In the genomic region with DNA sequence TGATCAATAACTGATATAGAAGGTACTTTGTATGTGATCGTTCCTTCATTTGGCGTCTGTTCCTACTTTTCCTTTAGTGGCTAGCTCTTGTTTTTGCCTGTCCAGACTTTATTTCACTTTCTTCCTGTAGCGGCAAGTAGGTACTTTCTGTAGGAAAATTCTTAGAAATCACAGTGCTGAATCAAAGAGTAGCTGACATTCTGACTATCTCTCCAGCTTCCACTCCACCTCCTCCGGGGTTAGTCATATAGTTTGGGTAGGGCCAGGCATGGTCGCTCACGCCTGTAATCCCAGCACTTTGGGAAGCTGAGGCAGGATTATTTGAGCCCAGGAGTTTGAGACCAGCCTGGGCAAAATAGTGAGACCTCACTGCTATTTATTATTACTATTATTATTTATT, we compare ENCODE assay signal across 16 cellular contexts.
"Had no signal": no experiment of that assay in that cellular context is flagged by ENCODE, and none has a peak within 500 bp of the region (broad histone marks: within the 10 kb centered on the region; RNA-seq: fewer than 3 reads in every experiment).

No MANE protein-coding gene starts in this region.

- H3K36me3 ChIP-seq: ascending aorta, heart left ventricle, thyroid gland had no signal

- H3K9me3 ChIP-seq: thyroid gland had no signal

- H3K27me3 ChIP-seq: ascending aorta, heart left ventricle, thyroid gland had no signal

- ATAC-seq: activated T-cell treated with anti-CD3 and anti-CD28 coated beads, Interleukin-2, amount 50 U/mL, for 72 hours; heart left ventricle; left ventricle myocardium superior; naive thymus-derived CD8-positive, alpha-beta T cell; sciatic nerve; stimulated activated naive B cell treated with anti-CD40 and anti-IgM and Interleukin-4, amounts not matched to agents 10 μg/mL and 1 μg/mL and 100 μg/mL, for 72 hours had no signal

- H3K27me3 Mint-ChIP-seq: activated naive CD4-positive, alpha-beta T cell treated with anti-CD3 and anti-CD28 coated beads, Interleukin-2, amount 50 U/mL, for 24 hours; naive thymus-derived CD8-positive, alpha-beta T cell had no signal

- H3K36me3 Mint-ChIP-seq: activated naive CD4-positive, alpha-beta T cell treated with anti-CD3 and anti-CD28 coated beads, Interleukin-2, amount 50 U/mL, for 24 hours; memory B cell; naive thymus-derived CD8-positive, alpha-beta T cell had no signal

- H3K9me3 Mint-ChIP-seq: activated naive CD4-positive, alpha-beta T cell treated with anti-CD3 and anti-CD28 coated beads, Interleukin-2, amount 50 U/mL, for 24 hours; activated T-cell treated with anti-CD3 and anti-CD28 coated beads, Interleukin-2, amount 50 U/mL, for 72 hours; dendritic cell treated with granulocyte-macrophage colony-stimulating factor and Interleukin-4, amounts not matched to agents 40 ng/mL and 50 ng/mL, for 4 days; memory B cell; naive thymus-derived CD8-positive, alpha-beta T cell; stimulated activated naive B cell treated with anti-CD40 and anti-IgM and Interleukin-4, amounts not matched to agents 10 μg/mL and 1 μg/mL and 100 μg/mL, for 72 hours had no signal

- H3K27ac ChIP-seq: ascending aorta, heart left ventricle, parathyroid adenoma, thyroid gland had no signal

- DNase-seq: activated CD4-positive, alpha-beta T cell treated with anti-CD3 and anti-CD28 coated beads for 1 hour; activated effector memory CD4-positive, alpha-beta T cell treated with anti-CD3 and anti-CD28 coated beads, Interleukin-2, amount 50 U/mL, for 16 hours; activated T-cell treated with anti-CD3 and anti-CD28 coated beads, Interleukin-2, amount 50 U/mL, for 72 hours; effector CD8-positive, alpha-beta T cell; heart left ventricle; left ventricle myocardium superior; naive thymus-derived CD8-positive, alpha-beta T cell; stimulated activated naive B cell treated with anti-CD40 and anti-IgM and Interleukin-4, amounts not matched to agents 10 μg/mL and 1 μg/mL and 100 μg/mL, for 72 hours; T1000; thyroid gland had no signal

- H3K79me2 ChIP-seq: parathyroid adenoma had no signal

- H3K4me1 Mint-ChIP-seq: stimulated activated naive B cell treated with anti-CD40 and anti-IgM and Interleukin-4, amounts not matched to agents 10 μg/mL and 1 μg/mL and 100 μg/mL, for 72 hours had no signal

- H3K4me3 ChIP-seq: ascending aorta, heart left ventricle, thyroid gland had no signal

- H2AFZ ChIP-seq: parathyroid adenoma had no signal

- H3K27ac Mint-ChIP-seq: activated naive CD4-positive, alpha-beta T cell treated with anti-CD3 and anti-CD28 coated beads, Interleukin-2, amount 50 U/mL, for 24 hours; activated T-cell treated with anti-CD3 and anti-CD28 coated beads, Interleukin-2, amount 50 U/mL, for 72 hours; dendritic cell treated with granulocyte-macrophage colony-stimulating factor and Interleukin-4, amounts not matched to agents 40 ng/mL and 50 ng/mL, for 4 days; memory B cell; stimulated activated naive B cell treated with anti-CD40 and anti-IgM and Interleukin-4, amounts not matched to agents 10 μg/mL and 1 μg/mL and 100 μg/mL, for 72 hours had no signal

- H3K4me1 ChIP-seq: ascending aorta, heart left ventricle, parathyroid adenoma, thyroid gland had no signal

- H3K9ac ChIP-seq: parathyroid adenoma had no signal

- H3K4me3 Mint-ChIP-seq: activated naive CD4-positive, alpha-beta T cell treated with anti-CD3 and anti-CD28 coated beads, Interleukin-2, amount 50 U/mL, for 24 hours; activated T-cell treated with anti-CD3 and anti-CD28 coated beads, Interleukin-2, amount 50 U/mL, for 72 hours; dendritic cell treated with granulocyte-macrophage colony-stimulating factor and Interleukin-4, amounts not matched to agents 40 ng/mL and 50 ng/mL, for 4 days; memory B cell; stimulated activated naive B cell treated with anti-CD40 and anti-IgM and Interleukin-4, amounts not matched to agents 10 μg/mL and 1 μg/mL and 100 μg/mL, for 72 hours had no signal
